ENCODE assay signal across 12 cellular contexts in the genomic region with DNA sequence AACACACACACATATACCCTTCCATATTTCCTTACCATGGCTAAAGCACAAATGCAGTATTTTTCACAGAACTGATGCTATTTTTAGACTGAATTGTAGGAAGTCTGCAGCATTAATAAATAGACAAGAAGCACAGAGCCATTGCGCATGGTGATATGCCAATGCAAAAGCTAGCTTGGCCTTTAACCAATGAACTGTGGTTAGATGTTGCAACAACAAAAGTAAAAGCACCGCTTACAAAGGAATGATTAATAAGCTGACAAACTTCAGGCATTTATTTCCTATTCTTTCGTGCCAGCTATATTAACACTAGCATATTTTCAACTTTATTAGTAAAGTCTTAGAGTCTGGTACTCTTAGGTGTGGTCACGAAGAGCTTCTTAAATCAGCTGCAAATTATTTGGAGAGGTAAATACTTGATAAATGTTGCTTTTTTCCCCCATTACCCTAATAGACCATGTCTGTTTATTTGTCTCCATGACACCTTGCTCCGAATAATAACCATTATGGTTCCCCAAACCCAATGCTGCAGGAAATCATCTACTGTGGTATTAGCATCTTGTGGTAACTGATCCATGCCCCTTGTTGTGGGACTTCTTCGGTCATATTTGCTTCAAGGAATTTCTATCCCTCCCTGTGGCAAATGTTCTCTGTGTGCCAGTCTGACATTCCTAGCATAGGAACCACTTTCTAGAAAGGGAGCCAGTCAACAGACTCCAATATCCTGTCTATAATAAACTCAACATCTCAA.
DNase-seq lines count a peak whose midpoint lies in the region; ATAC-seq and TF ChIP-seq lines count a peak whose summit lies in the region.
"Had no signal": no experiment of that assay in that cellular context is flagged by ENCODE, and none has a peak within 500 bp of the region (broad histone marks: within the 10 kb centered on the region; RNA-seq: fewer than 3 reads in every experiment).

No MANE protein-coding gene starts in this region.

- ATAC-seq in body of pancreas (peak; percentile 70), heart left ventricle (peak; percentile 51 to 64 (median 62)), GM18861 (IDR thresholded peaks at IDR 0.05; ENCODE audit: unreplicated experiment) (no peak), GM21367 (IDR thresholded peaks at IDR 0.05; ENCODE audit: unreplicated experiment) (no peak)
- ATAC-seq: activated CD8-positive, alpha-beta T cell treated with anti-CD3 and anti-CD28 coated beads, Interleukin-2, amount 10 ng/mL, durations not matched to agents 7 days and 5 days had no signal

- no peak for TF ChIP-seq CTCF in body of pancreas (IDR thresholded peaks at IDR 0.05)
- no peak for TF ChIP-seq CTCF in heart left ventricle (IDR thresholded peaks at IDR 0.05)

- no peaks in the 10 kb centered on the region for H3K36me3 ChIP-seq in body of pancreas (replicated peaks in 1 of 2; ENCODE audit: insufficient read depth in 1 of 2, low read depth in 2 of 2)
- H3K36me3 ChIP-seq in heart left ventricle, result peaks cover 0 to 3% (median 0%) of the 10 kb centered on the region in 9 donors
- H3K36me3 ChIP-seq: neural progenitor cell, tibial nerve had no signal

- H3K9me3 ChIP-seq in body of pancreas (no peaks in the 10 kb centered on the region), heart left ventricle (no peaks in the 10 kb centered on the region)
- H3K9me3 ChIP-seq: tibial nerve had no signal

- H3K4me1 ChIP-seq in body of pancreas, result no peaks in the 10 kb centered on the region
- peaks cover 0 to 33% (median 20%) of the 10 kb centered on the region in 12 donors for H3K4me1 ChIP-seq in heart left ventricle

- H3K27me3 ChIP-seq in body of pancreas (no peaks in the 10 kb centered on the region), heart left ventricle (no peaks in the 10 kb centered on the region)
- H3K27me3 ChIP-seq: neural progenitor cell, tibial nerve had no signal

- intact Hi-C loops in body of pancreas (cut with DNase I), result no loop called here
- intact Hi-C loops in heart left ventricle (cut with DNase I), result no loop called here

- DNase-seq in H4 (ENCODE audit: low spot score) (peak; percentile 79), body of pancreas (peak in 2 of 4 donors; percentile 10 to 25), heart left ventricle (peak in 2 of 5 donors; percentile 25 to 27), pulmonary artery endothelial cell (ENCODE audit: low read depth, low spot score) (peak; percentile 85), NCI-H2107 (lab: John Stamatoyannopoulos, UW) (no peak), G401 (ENCODE audit: low spot score) (no peak)
- DNase-seq: activated CD8-positive, alpha-beta T cell treated with anti-CD3 and anti-CD28 coated beads, Interleukin-2, amount 10 ng/mL, durations not matched to agents 7 days and 5 days; NCI-H748 treated with DMSO at 0.1 percent for 48 hours had no signal

- in situ Hi-C loops in G401 (cut with HindIII; ENCODE audit: low sequenced_read_pairs), result no loop called here

- WGBS in body of pancreas, 2 donors, result 46 to 47% methylated on average over 6 of the region's 6 CpGs
- 42 to 60% (median 51%) methylated on average over 6 of the region's 6 CpGs for WGBS in heart left ventricle, 4 donors

- H3K4me3 ChIP-seq in body of pancreas (no peak overlapping the region), heart left ventricle (no peak overlapping the region)
- H3K4me3 ChIP-seq: neural progenitor cell, tibial nerve had no signal

- TF ChIP-seq POLR2A in body of pancreas (IDR thresholded peaks at IDR 0.05) (no peak), heart left ventricle (IDR thresholded peaks at IDR 0.05) (no peak)

- H3K27ac ChIP-seq in body of pancreas, result peak overlapping the region in 1 of 4 donors; percentile 1
- H3K27ac ChIP-seq in heart left ventricle, result peak overlapping the region in 7 of 12 donors; percentile 1 to 60 (median 29)
- H3K27ac ChIP-seq: neural progenitor cell had no signal

Comparison
In these comparisons a context has a peak if more than half of its experiments do, and no peak if none do; other contexts are left out.
1. DNase-seq: peak in H4 (single experiment) and pulmonary artery endothelial cell (single experiment); none in NCI-H2107 (single experiment) and G401 (single experiment).
2. ATAC-seq: peak in body of pancreas (single experiment) and heart left ventricle (4 of 4); none in GM18861 (single experiment) and GM21367 (single experiment).